18 cellular contexts compared by ENCODE assay signal in the genomic region with DNA sequence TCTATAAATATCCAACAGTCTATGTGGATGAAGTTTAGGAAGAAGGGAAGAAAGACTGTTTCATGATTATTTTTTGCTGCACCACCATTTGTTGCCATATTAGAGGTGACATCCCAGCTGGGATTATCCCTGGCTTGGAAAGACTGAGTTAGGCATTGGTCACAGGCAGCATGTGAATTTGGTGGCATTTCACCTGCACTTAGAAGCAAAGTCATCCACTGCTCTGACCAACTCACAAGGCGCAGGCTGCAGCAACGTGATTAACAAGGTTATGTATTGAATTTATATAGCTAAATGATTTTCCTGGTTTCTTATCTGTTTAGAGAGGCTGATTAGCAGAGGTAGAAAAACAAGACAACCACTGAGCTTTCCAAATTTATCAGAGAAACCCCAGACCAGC. TPM values are rescaled to one million over a fixed set of nuclear protein-coding genes. Genes with fewer than 3 reads are reported as not detected.
DNase-seq lines count a peak whose midpoint lies in the region; ATAC-seq, FAIRE-seq and TF ChIP-seq lines count a peak whose summit lies in the region.
"Had no signal": no experiment of that assay in that cellular context is flagged by ENCODE, and none has a peak within 500 bp of the region (broad histone marks: within the 10 kb centered on the region; RNA-seq: fewer than 3 reads in every experiment).

No MANE protein-coding gene starts in this region.

- no peaks in the 10 kb centered on the region for H3K9me3 Mint-ChIP-seq in activated T-helper 2 cell treated with anti-CD3 and anti-CD28 coated beads, Interferon-gamma antibody, Interleukin-2, Interleukin-4, amounts not matched to agents 10 μg/mL and 5 μg/mL and 100 μg/mL, durations not matched to agents 14 hours and 24 hours and 36 hours
- no peaks in the 10 kb centered on the region for H3K9me3 Mint-ChIP-seq in natural killer cell treated with Interleukin-12 subunit alpha and Interleukin-12 subunit beta and Interleukin-15 and Interleukin-18, amount 100 ng/mL, for 72 hours
- H3K9me3 Mint-ChIP-seq: H9, memory B cell, nephron had no signal

- no peaks in the 10 kb centered on the region for H3K27me3 Mint-ChIP-seq in activated T-helper 2 cell treated with anti-CD3 and anti-CD28 coated beads, Interferon-gamma antibody, Interleukin-2, Interleukin-4, amounts not matched to agents 10 μg/mL and 5 μg/mL and 100 μg/mL, durations not matched to agents 14 hours and 24 hours and 36 hours (ENCODE audit: low read depth)
- no peaks in the 10 kb centered on the region for H3K27me3 Mint-ChIP-seq in natural killer cell treated with Interleukin-12 subunit alpha and Interleukin-12 subunit beta and Interleukin-15 and Interleukin-18, amount 100 ng/mL, for 72 hours
- H3K27me3 Mint-ChIP-seq: memory B cell had no signal

- peak overlapping the region; percentile 72 for H3K4me3 Mint-ChIP-seq in activated T-helper 2 cell treated with anti-CD3 and anti-CD28 coated beads, Interferon-gamma antibody, Interleukin-2, Interleukin-4, amounts not matched to agents 10 μg/mL and 5 μg/mL and 100 μg/mL, durations not matched to agents 14 hours and 24 hours and 36 hours (ENCODE audit: low read depth)
- H3K4me3 Mint-ChIP-seq in natural killer cell treated with Interleukin-12 subunit alpha and Interleukin-12 subunit beta and Interleukin-15 and Interleukin-18, amount 100 ng/mL, for 72 hours, result peak overlapping the region; percentile 62
- H3K4me3 Mint-ChIP-seq: H9, memory B cell, nephron had no signal

- no peaks in the 10 kb centered on the region for H3K36me3 Mint-ChIP-seq in activated T-helper 2 cell treated with anti-CD3 and anti-CD28 coated beads, Interferon-gamma antibody, Interleukin-2, Interleukin-4, amounts not matched to agents 10 μg/mL and 5 μg/mL and 100 μg/mL, durations not matched to agents 14 hours and 24 hours and 36 hours (ENCODE audit: low read depth)
- H3K36me3 Mint-ChIP-seq in natural killer cell treated with Interleukin-12 subunit alpha and Interleukin-12 subunit beta and Interleukin-15 and Interleukin-18, amount 100 ng/mL, for 72 hours, result peaks cover 2% of the 10 kb centered on the region
- H3K36me3 Mint-ChIP-seq: memory B cell had no signal

- FAIRE-seq in H54 (lab: Jason Lieb, UNC), result peak; percentile 36
- FAIRE-seq: GM12891 had no signal

- DNase-seq in activated CD4-positive, alpha-beta T cell treated with anti-CD3 and anti-CD28 coated beads for 48 hours, result peak; percentile 41
- DNase-seq in activated CD4-positive, alpha-beta T cell treated with anti-CD3 and anti-CD28 coated beads for 1 hour, result no peak
- DNase-seq in H54 (ENCODE audit: insufficient read length, low spot score) (no peak), globus pallidus (ENCODE audit: low spot score) (no peak), NCI-H1436 (lab: John Stamatoyannopoulos, UW) (no peak)
- DNase-seq in activated T-helper 2 cell treated with anti-CD3 and anti-CD28 coated beads, Interferon-gamma antibody, Interleukin-2, Interleukin-4, amounts not matched to agents 10 μg/mL and 5 μg/mL and 100 μg/mL, durations not matched to agents 14 hours and 24 hours and 36 hours (ENCODE audit: low spot score), result no peak
- no peak for DNase-seq in natural killer cell treated with Interleukin-12 subunit alpha and Interleukin-12 subunit beta and Interleukin-15 and Interleukin-18, amount 100 ng/mL, for 72 hours (ENCODE audit: low spot score)
- DNase-seq: NCI-H1105, NCI-H2107, NCI-H524, posterior cingulate gyrus had no signal

- no peak for TF ChIP-seq POLR2A in H54 (IDR thresholded peaks at IDR 0.05; ENCODE audit: low read depth, low read length)

- intact Hi-C loops in activated T-helper 2 cell treated with anti-CD3 and anti-CD28 coated beads, Interferon-gamma antibody, Interleukin-2, Interleukin-4, amounts not matched to agents 10 μg/mL and 5 μg/mL and 100 μg/mL, durations not matched to agents 14 hours and 24 hours and 36 hours (cut with micrococcal nuclease), result loop anchor here (1.0 to 10.0 kb wide), 6 partner anchors 16 to 1188 kb away; no protein-coding TSS in a partner anchor

- peaks cover 58% of the 10 kb centered on the region for H3K4me1 Mint-ChIP-seq in activated T-helper 2 cell treated with anti-CD3 and anti-CD28 coated beads, Interferon-gamma antibody, Interleukin-2, Interleukin-4, amounts not matched to agents 10 μg/mL and 5 μg/mL and 100 μg/mL, durations not matched to agents 14 hours and 24 hours and 36 hours (ENCODE audit: low read depth)
- H3K4me1 Mint-ChIP-seq in natural killer cell treated with Interleukin-12 subunit alpha and Interleukin-12 subunit beta and Interleukin-15 and Interleukin-18, amount 100 ng/mL, for 72 hours (ENCODE audit: low read depth in 2 of 2), result peaks cover 74 to 77% of the 10 kb centered on the region in 2 donors

- ATAC-seq in natural killer cell treated with Interleukin-12 subunit alpha and Interleukin-12 subunit beta and Interleukin-15 and Interleukin-18, amount 100 ng/mL, for 72 hours, result no peak
- no peak for ATAC-seq in HG03442 (IDR thresholded peaks at IDR 0.05; ENCODE audit: unreplicated experiment)

- peak overlapping the region; percentile 78 for H3K27ac Mint-ChIP-seq in activated T-helper 2 cell treated with anti-CD3 and anti-CD28 coated beads, Interferon-gamma antibody, Interleukin-2, Interleukin-4, amounts not matched to agents 10 μg/mL and 5 μg/mL and 100 μg/mL, durations not matched to agents 14 hours and 24 hours and 36 hours
- peak overlapping the region; percentile 82 to 99 for H3K27ac Mint-ChIP-seq in natural killer cell treated with Interleukin-12 subunit alpha and Interleukin-12 subunit beta and Interleukin-15 and Interleukin-18, amount 100 ng/mL, for 72 hours
- H3K27ac Mint-ChIP-seq: H9, memory B cell had no signal

RNA-seq across cellular contexts. Expression of gene FYB1, which starts 2.7 kb away (rescaled TPM):
- total RNA-seq in activated T-helper 2 cell treated with anti-CD3 and anti-CD28 coated beads, Interferon-gamma antibody, Interleukin-2, Interleukin-4, amounts not matched to agents 10 μg/mL and 5 μg/mL and 100 μg/mL, durations not matched to agents 14 hours and 24 hours and 36 hours, result 66.4 and 70.7 TPM in 2 replicates
- total RNA-seq in natural killer cell treated with Interleukin-12 subunit alpha and Interleukin-12 subunit beta and Interleukin-15 and Interleukin-18, amount 100 ng/mL, for 72 hours, result 10 to 100 TPM; 71.9 to 72.8 TPM
- total RNA-seq: fibroblast of villous mesenchyme, H9, LHCN-M2 had no signal
